ENCODE assay signal across 22 cellular contexts in the genomic region with DNA sequence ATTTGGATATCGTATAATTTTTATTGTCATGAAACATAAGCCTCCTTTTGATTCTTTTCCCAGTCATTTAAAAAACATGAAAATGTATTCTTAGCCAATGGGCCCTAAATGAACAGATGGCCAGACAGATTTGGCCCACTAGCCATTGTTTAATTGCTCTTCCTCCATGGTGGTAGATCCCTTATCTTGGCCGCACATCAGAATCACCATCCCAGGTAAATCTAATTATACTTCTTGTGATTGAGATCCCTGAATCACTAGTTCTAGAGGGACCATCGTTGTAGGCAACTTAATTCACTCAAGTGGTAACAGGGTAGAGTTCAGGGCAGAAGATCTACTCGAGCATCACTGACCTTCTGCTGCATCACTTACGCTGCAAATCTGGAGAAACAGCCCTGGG. TPM values are rescaled to one million over a fixed set of nuclear protein-coding genes. Genes with fewer than 3 reads are reported as not detected.
DNase-seq lines count a peak whose midpoint lies in the region; FAIRE-seq and TF ChIP-seq lines count a peak whose summit lies in the region.
"Had no signal": no experiment of that assay in that cellular context is flagged by ENCODE, and none has a peak within 500 bp of the region (broad histone marks: within the 10 kb centered on the region; RNA-seq: fewer than 3 reads in every experiment).

No MANE protein-coding gene starts in this region.

- FAIRE-seq in astrocyte (lab: Jason Lieb, UNC) = peak; percentile 74
- FAIRE-seq: A549, G401.6, GM12892, H1 had no signal

- H3K36me3 ChIP-seq in astrocyte (ENCODE audit: insufficient read depth, low read length) = no peaks in the 10 kb centered on the region
- H3K36me3 ChIP-seq in adrenal gland (replicated peaks in 1 of 2) = no peaks in the 10 kb centered on the region

- DNase-seq in G401 (ENCODE audit: low spot score) = peak; percentile 22
- peak; percentile 81 for DNase-seq in NCI-H524 treated with DMSO at 0.1 percent for 48 hours (lab: John Stamatoyannopoulos, UW)
- DNase-seq in astrocyte (ENCODE audit: low read depth) = no peak
- no peak for DNase-seq in SKM-1 (lab: John Stamatoyannopoulos, UW; ENCODE audit: unreplicated experiment)
- DNase-seq in adrenal gland = no peak
- DNase-seq in putamen (ENCODE audit: low spot score) = no peak
- DNase-seq: 8988T; ACHN; C1 segment of cervical spinal cord; Calu3; CD4-positive, alpha-beta memory T cell; COR-L47; DMS53; DMS79 treated with DMSO at 0.1 percent for 48 hours; GM23248; H7; HCEC 1CT had no signal

- H4K20me1 ChIP-seq in astrocyte (ENCODE audit: insufficient read depth, low read length) = no peaks in the 10 kb centered on the region

- H3K27me3 ChIP-seq in astrocyte (ENCODE audit: insufficient read depth, low read length) (no peaks in the 10 kb centered on the region), adrenal gland (no peaks in the 10 kb centered on the region)

- no peaks in the 10 kb centered on the region for H3K27me3 Mint-ChIP-seq in astrocyte (ENCODE audit: low read depth, unreplicated experiment)
- H3K27me3 Mint-ChIP-seq: CD4-positive, alpha-beta memory T cell had no signal

- intact Hi-C loops in adrenal gland (cut with DNase I) = no loop called here

- H3K4me3 ChIP-seq in astrocyte (ENCODE audit: insufficient read depth, low read depth, low read length) (no peak overlapping the region), adrenal gland (no peak overlapping the region)
- H3K4me3 ChIP-seq: A549, GM23248 had no signal

- H3K79me2 ChIP-seq in astrocyte (ENCODE audit: insufficient read depth, low read length) = no peaks in the 10 kb centered on the region

- no peak overlapping the region for H3K4me2 ChIP-seq in astrocyte (ENCODE audit: low read length)
- H3K4me2 ChIP-seq: A549 had no signal

- TF ChIP-seq CTCF in astrocyte (IDR thresholded peaks at IDR 0.05; ENCODE audit: insufficient read depth, low read depth, low read length) (no peak), adrenal gland (IDR thresholded peaks at IDR 0.05) (no peak)

- H3K36me3 Mint-ChIP-seq in astrocyte (ENCODE audit: low read depth, unreplicated experiment) = no peaks in the 10 kb centered on the region
- H3K36me3 Mint-ChIP-seq: CD4-positive, alpha-beta memory T cell had no signal

- no peak overlapping the region for H3K27ac Mint-ChIP-seq in astrocyte (ENCODE audit: unreplicated experiment)
- H3K27ac Mint-ChIP-seq: CD4-positive, alpha-beta memory T cell had no signal

- no peak overlapping the region for H3K4me3 Mint-ChIP-seq in astrocyte (ENCODE audit: unreplicated experiment)
- H3K4me3 Mint-ChIP-seq: CD4-positive, alpha-beta memory T cell had no signal

- H3K27ac ChIP-seq in astrocyte (ENCODE audit: low read depth, low read length) (no peak overlapping the region), adrenal gland (no peak overlapping the region)
- H3K27ac ChIP-seq: A549, GM23248 had no signal

- no peak overlapping the region for H3K9ac ChIP-seq in astrocyte (ENCODE audit: low read length)
- H3K9ac ChIP-seq: GM23248 had no signal

- H3K4me1 ChIP-seq in astrocyte (ENCODE audit: insufficient read depth, low read length) = no peaks in the 10 kb centered on the region
- H3K4me1 ChIP-seq in adrenal gland (replicated peaks in 1 of 2) = no peaks in the 10 kb centered on the region
- H3K4me1 ChIP-seq: A549 had no signal

- in situ Hi-C loops in G401 (cut with HindIII; ENCODE audit: low sequenced_read_pairs) = no loop called here

- no peak overlapping the region for H2AFZ ChIP-seq in astrocyte (ENCODE audit: low read depth, low read length)
- H2AFZ ChIP-seq: GM23248 had no signal

- 69 to 82% (median 76%) methylated on average over 5 of the region's 5 CpGs for WGBS in adrenal gland, 4 donors

- H3K9me3 Mint-ChIP-seq in astrocyte (ENCODE audit: unreplicated experiment) = peaks cover 7% of the 10 kb centered on the region

- H3K9me3 ChIP-seq in astrocyte (ENCODE audit: insufficient read depth, low read depth, low read length) (no peaks in the 10 kb centered on the region), adrenal gland (replicated peaks in 1 of 3) (no peaks in the 10 kb centered on the region)
- H3K9me3 ChIP-seq: A549 had no signal

- H3K4me1 Mint-ChIP-seq in astrocyte (ENCODE audit: low read depth, unreplicated experiment) = no peaks in the 10 kb centered on the region
- H3K4me1 Mint-ChIP-seq: CD4-positive, alpha-beta memory T cell had no signal

- no peak for TF ChIP-seq POLR2A in adrenal gland (IDR thresholded peaks at IDR 0.05)

RNA-seq across cellular contexts. Expression of a gene that starts 24.1 kb away (rescaled TPM):
- not detected in 2 replicates for total RNA-seq in G401 (2014; rRNA removed; shearing (Covaris generic))
- not detected in 2 replicates for total RNA-seq in astrocyte
- total RNA-seq in adrenal gland = not detected
- under 1 TPM in 2 of 3 donors, not detected in 1; 0.34 to 0.97 TPM for polyA plus RNA-seq in adrenal gland
- total RNA-seq: Calu3; CD4-positive, alpha-beta memory T cell; GM23248 had no signal
- polyA plus RNA-seq: A549; BJ; CD4-positive, alpha-beta memory T cell; GM23248 had no signal

Comparison
In these comparisons a context has a peak if more than half of its experiments do, and no peak if none do; other contexts are left out.
1. DNase-seq: peak in G401 (single experiment) and NCI-H524 treated with DMSO at 0.1 percent for 48 hours (single experiment); none in astrocyte (single experiment), SKM-1 (single experiment), adrenal gland (0 of 7) and putamen (single experiment).